Comparison of ENCODE assay signal across 1 cellular context in the genomic region with DNA sequence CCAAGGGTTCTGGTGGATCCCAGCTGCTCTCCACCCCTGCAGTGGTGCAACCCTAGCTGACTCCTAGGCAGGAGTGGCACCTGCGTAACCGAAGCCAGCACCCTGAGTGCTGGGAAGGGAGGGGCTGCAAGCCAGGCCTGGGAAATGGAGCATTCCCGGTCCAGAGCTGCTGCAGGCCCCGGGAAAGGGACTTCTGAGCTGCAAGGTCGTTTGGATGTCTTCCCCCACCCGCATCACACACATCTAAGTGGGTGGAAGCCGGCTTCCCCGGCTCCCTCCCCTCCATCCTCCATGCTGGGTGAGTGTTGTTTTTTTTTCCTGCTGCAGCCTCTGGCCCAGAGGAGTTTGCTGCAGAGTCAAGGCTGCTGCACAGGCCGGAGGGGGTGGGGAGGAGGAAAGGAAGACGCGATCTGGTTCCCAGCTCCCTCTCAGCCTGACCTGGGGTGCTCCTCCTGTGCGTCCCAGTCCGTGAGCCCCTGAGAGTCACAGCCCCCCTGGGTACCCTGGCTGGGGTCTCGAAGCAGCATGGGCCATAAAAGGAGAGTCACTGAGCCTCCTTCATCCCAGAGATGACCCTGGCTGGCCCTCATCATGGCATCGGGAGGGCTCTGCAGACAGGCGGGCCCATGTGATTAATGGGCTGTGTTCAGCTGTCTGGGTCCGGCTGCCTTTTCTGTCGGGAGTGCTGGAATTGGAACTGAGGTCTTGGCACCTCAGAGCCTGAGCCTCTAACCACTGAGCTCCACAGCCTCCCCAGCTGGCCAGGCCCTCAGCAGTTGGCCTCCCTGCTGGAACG.
TF ChIP-seq lines count a peak whose summit lies in the region.

No MANE protein-coding gene starts in this region.

TF ChIP-seq in GM12878, 131 proteins besides CTCF, POLR2A, EP300 and RAD21:
- TF ChIP-seq MTA3 (IDR thresholded peaks at IDR 0.05; ENCODE audit: borderline replicate concordance, low read length) (no peak), TAF1 (IDR thresholded peaks at IDR 0.05; ENCODE audit: borderline replicate concordance, low read depth, low read length) (no peak), SUZ12 (IDR thresholded peaks at IDR 0.05; ENCODE audit: unreplicated experiment) (no peak), JUNB (IDR thresholded peaks at IDR 0.05) (no peak), ZBED1 (IDR thresholded peaks at IDR 0.05; ENCODE audit: borderline replicate concordance) (no peak), MXI1 (IDR thresholded peaks at IDR 0.05; ENCODE audit: low read depth, low read length) (no peak), EGR1 (IDR thresholded peaks at IDR 0.05; ENCODE audit: borderline replicate concordance in 1 of 2, low read depth in 2 of 2, low read length in 2 of 2) (no peak), SMARCA5 (IDR thresholded peaks at IDR 0.05) (no peak), PAX8 (IDR thresholded peaks at IDR 0.05) (no peak), SRF (IDR thresholded peaks at IDR 0.05; ENCODE audit: low read depth in 2 of 2, low read length in 2 of 2) (no peak), TBL1XR1 (IDR thresholded peaks at IDR 0.05; ENCODE audit: low read depth, low read length) (no peak)
- TF ChIP-seq, protein P1, sequence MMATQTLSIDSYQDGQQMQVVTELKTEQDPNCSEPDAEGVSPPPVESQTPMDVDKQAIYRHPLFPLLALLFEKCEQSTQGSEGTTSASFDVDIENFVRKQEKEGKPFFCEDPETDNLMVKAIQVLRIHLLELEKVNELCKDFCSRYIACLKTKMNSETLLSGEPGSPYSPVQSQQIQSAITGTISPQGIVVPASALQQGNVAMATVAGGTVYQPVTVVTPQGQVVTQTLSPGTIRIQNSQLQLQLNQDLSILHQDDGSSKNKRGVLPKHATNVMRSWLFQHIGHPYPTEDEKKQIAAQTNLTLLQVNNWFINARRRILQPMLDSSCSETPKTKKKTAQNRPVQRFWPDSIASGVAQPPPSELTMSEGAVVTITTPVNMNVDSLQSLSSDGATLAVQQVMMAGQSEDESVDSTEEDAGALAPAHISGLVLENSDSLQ (IDR thresholded peaks at IDR 0.05) = no peak
- TF ChIP-seq, protein P2, sequence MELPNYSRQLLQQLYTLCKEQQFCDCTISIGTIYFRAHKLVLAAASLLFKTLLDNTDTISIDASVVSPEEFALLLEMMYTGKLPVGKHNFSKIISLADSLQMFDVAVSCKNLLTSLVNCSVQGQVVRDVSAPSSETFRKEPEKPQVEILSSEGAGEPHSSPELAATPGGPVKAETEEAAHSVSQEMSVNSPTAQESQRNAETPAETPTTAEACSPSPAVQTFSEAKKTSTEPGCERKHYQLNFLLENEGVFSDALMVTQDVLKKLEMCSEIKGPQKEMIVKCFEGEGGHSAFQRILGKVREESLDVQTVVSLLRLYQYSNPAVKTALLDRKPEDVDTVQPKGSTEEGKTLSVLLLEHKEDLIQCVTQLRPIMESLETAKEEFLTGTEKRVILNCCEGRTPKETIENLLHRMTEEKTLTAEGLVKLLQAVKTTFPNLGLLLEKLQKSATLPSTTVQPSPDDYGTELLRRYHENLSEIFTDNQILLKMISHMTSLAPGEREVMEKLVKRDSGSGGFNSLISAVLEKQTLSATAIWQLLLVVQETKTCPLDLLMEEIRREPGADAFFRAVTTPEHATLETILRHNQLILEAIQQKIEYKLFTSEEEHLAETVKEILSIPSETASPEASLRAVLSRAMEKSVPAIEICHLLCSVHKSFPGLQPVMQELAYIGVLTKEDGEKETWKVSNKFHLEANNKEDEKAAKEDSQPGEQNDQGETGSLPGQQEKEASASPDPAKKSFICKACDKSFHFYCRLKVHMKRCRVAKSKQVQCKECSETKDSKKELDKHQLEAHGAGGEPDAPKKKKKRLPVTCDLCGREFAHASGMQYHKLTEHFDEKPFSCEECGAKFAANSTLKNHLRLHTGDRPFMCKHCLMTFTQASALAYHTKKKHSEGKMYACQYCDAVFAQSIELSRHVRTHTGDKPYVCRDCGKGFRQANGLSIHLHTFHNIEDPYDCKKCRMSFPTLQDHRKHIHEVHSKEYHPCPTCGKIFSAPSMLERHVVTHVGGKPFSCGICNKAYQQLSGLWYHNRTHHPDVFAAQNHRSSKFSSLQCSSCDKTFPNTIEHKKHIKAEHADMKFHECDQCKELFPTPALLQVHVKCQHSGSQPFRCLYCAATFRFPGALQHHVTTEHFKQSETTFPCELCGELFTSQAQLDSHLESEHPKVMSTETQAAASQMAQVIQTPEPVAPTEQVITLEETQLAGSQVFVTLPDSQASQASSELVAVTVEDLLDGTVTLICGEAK (IDR thresholded peaks at IDR 0.05; ENCODE audit: borderline replicate concordance) = no peak
- TF ChIP-seq, protein P3, sequence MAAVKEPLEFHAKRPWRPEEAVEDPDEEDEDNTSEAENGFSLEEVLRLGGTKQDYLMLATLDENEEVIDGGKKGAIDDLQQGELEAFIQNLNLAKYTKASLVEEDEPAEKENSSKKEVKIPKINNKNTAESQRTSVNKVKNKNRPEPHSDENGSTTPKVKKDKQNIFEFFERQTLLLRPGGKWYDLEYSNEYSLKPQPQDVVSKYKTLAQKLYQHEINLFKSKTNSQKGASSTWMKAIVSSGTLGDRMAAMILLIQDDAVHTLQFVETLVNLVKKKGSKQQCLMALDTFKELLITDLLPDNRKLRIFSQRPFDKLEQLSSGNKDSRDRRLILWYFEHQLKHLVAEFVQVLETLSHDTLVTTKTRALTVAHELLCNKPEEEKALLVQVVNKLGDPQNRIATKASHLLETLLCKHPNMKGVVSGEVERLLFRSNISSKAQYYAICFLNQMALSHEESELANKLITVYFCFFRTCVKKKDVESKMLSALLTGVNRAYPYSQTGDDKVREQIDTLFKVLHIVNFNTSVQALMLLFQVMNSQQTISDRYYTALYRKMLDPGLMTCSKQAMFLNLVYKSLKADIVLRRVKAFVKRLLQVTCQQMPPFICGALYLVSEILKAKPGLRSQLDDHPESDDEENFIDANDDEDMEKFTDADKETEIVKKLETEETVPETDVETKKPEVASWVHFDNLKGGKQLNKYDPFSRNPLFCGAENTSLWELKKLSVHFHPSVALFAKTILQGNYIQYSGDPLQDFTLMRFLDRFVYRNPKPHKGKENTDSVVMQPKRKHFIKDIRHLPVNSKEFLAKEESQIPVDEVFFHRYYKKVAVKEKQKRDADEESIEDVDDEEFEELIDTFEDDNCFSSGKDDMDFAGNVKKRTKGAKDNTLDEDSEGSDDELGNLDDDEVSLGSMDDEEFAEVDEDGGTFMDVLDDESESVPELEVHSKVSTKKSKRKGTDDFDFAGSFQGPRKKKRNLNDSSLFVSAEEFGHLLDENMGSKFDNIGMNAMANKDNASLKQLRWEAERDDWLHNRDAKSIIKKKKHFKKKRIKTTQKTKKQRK (IDR thresholded peaks at IDR 0.05; ENCODE audit: low read depth, low read length) = no peak
